Comparison of ENCODE assay signal across 19 cellular contexts in genomic region chr12:71566655-71567054, GRCh38.
DNase-seq lines count a peak whose midpoint lies in the region; ATAC-seq, FAIRE-seq and TF ChIP-seq lines count a peak whose summit lies in the region.
"Had no signal": no experiment of that assay in that cellular context is flagged by ENCODE, and none has a peak within 500 bp of the region (broad histone marks: within the 10 kb centered on the region; RNA-seq: fewer than 3 reads in every experiment).

No MANE protein-coding gene starts in this region.

- TF ChIP-seq EP300 in K562 (IDR thresholded peaks at IDR 0.05; ENCODE audit: low read length): no peak

- peak; percentile 7 for DNase-seq in SIG-M5 treated with dmso at 0.1 percent for 504 hours (lab: John Stamatoyannopoulos, UW; ENCODE audit: unreplicated experiment)
- no peak for DNase-seq in SIG-M5 (lab: John Stamatoyannopoulos, UW)
- no peak for DNase-seq in K562 (ENCODE audit: extremely low read depth in 1 of 4, low spot score in 3 of 4)
- no peak for DNase-seq in GM10248 (ENCODE audit: extremely low spot score)
- DNase-seq in iPS-NIHi7 (ENCODE audit: extremely low spot score): no peak
- DNase-seq: Calu3; CD8-positive, alpha-beta T cell; DMS79 treated with DMSO at 0.1 percent for 48 hours; GF-D8; GM23248; H7; HFFc6; IMR-90 had no signal

- H3K27ac ChIP-seq in K562 (ENCODE audit: extremely low read depth, low read depth, low read length) (no peak overlapping the region), mesodermal cell (ENCODE audit: low read depth, low read length, severe bottlenecking) (peak overlapping the region; percentile 45)
- H3K27ac ChIP-seq: BLaER1 treated with 17β-estradiol and CSF1 and Interleukin-3, amounts not matched to agents 10 nM and 100 nM; GM23248 had no signal

- H4K20me1 ChIP-seq in K562 (replicated peaks; ENCODE audit: control insufficient read depth, insufficient read depth, low read length): no peaks in the 10 kb centered on the region
- H4K20me1 ChIP-seq: BLaER1 treated with 17β-estradiol and CSF1 and Interleukin-3, amounts not matched to agents 10 nM and 100 nM had no signal

- H3K4me2 ChIP-seq in K562 (ENCODE audit: insufficient read depth, low read length): no peak overlapping the region
- H3K4me2 ChIP-seq: BLaER1 treated with 17β-estradiol and CSF1 and Interleukin-3, amounts not matched to agents 10 nM and 100 nM had no signal

- intact Hi-C loops in K562 (cut with micrococcal nuclease): loop anchor here (1.0 to 5.0 kb wide), 3 partner anchors 151 to 349 kb away; no protein-coding TSS in a partner anchor

- no peak overlapping the region for H3K9ac ChIP-seq in K562 (ENCODE audit: insufficient read depth in 1 of 2, low read depth in 2 of 2, low read length in 2 of 2)
- H3K9ac ChIP-seq: BLaER1 treated with 17β-estradiol and CSF1 and Interleukin-3, amounts not matched to agents 10 nM and 100 nM; GM23248 had no signal

- WGBS in K562 (ENCODE audit: insufficient coverage, low coverage, missing lambda C conversion rate): 4% methylated on average over 2 of the region's 2 CpGs
- WGBS in mesodermal cell (ENCODE audit: insufficient coverage in 2 of 2), 2 experiments: 100% methylated on average over 1 of the region's 2 CpGs; no CpG with 5 or more reads in 1 of the 2 experiments

- in situ Hi-C loops in K562 (cut with MboI): no loop called here

- POLR2A ChIA-PET in K562 (lab: Yijun Ruan, JAX) (no interaction called here), GM10248 (lab: Yijun Ruan, JAX) (no interaction called here)

- CTCF ChIA-PET in K562 (lab: Yijun Ruan, JAX; ENCODE audit: low intra/inter-chr PET ratio): no interaction called here
- CTCF ChIA-PET in GM10248 (lab: Yijun Ruan, JAX): no interaction called here

- TF ChIP-seq RAD21 in K562 (CRISPR knock-in tag; conservative IDR thresholded peaks at IDR 0.05 in 1 of 2, IDR thresholded peaks at IDR 0.05 in 1 of 2): no peak

- H3K4me3 ChIP-seq in K562 (no peak overlapping the region), mesodermal cell (ENCODE audit: extremely low read depth, insufficient read depth, low read length, poor library complexity, severe bottlenecking) (no peak overlapping the region)
- H3K4me3 ChIP-seq: BLaER1 treated with 17β-estradiol and CSF1 and Interleukin-3, amounts not matched to agents 10 nM and 100 nM; GM12878; GM23248 had no signal

- no peak for TF ChIP-seq CTCF in K562 (IDR thresholded peaks at IDR 0.05 in 2 of 3, conservative IDR thresholded peaks at IDR 0.05 in 1 of 3; ENCODE audit: insufficient read depth in 2 of 3, low read depth in 1 of 3, low read length in 3 of 3)
- TF ChIP-seq CTCF in GM10248 (IDR thresholded peaks at IDR 0.05; ENCODE audit: control extremely low read depth, extremely low read depth, low read depth, missing control alignments): no peak

- no peak for FAIRE-seq in K562 (lab: Jason Lieb, UNC)
- FAIRE-seq: GM12878, HTR-8/SVneo had no signal

- H3K4me1 ChIP-seq in K562 (replicated peaks in 1 of 2; ENCODE audit: control insufficient read depth in 2 of 2, insufficient read depth in 2 of 2, low read length in 2 of 2) (peaks cover 0 to 10% of the 10 kb centered on the region in 2 experiments; a peak in 4 of 5 replicates), mesodermal cell (ENCODE audit: control insufficient read depth, insufficient read depth, low read length, poor library complexity, severe bottlenecking) (peaks cover 7% of the 10 kb centered on the region)
- H3K4me1 ChIP-seq: BLaER1 treated with 17β-estradiol and CSF1 and Interleukin-3, amounts not matched to agents 10 nM and 100 nM had no signal

- ATAC-seq in K562 (no peak), GM19395 (IDR thresholded peaks at IDR 0.05; ENCODE audit: unreplicated experiment) (no peak)
- ATAC-seq: CD8-positive, alpha-beta T cell; GM12878; HCT116 had no signal

- no peaks in the 10 kb centered on the region for H3K27me3 ChIP-seq in K562 (ENCODE audit: control insufficient read depth in 2 of 2, insufficient read depth in 2 of 2, low read length in 2 of 2)
- H3K27me3 ChIP-seq: BLaER1 treated with 17β-estradiol and CSF1 and Interleukin-3, amounts not matched to agents 10 nM and 100 nM had no signal

- no peaks in the 10 kb centered on the region for H3K9me3 ChIP-seq in K562 (replicated peaks; ENCODE audit: control insufficient read depth, insufficient read depth, low read depth, low read length)
- H3K9me3 ChIP-seq in mesodermal cell (ENCODE audit: control insufficient read depth, low read length): no peaks in the 10 kb centered on the region
- H3K9me3 ChIP-seq: BLaER1 treated with 17β-estradiol and CSF1 and Interleukin-3, amounts not matched to agents 10 nM and 100 nM had no signal

- H2AFZ ChIP-seq in K562 (ENCODE audit: low read depth, low read length): peak overlapping the region; percentile 11; the same call in 1 of the 2 replicates
- H2AFZ ChIP-seq: GM23248 had no signal

- H3K9me1 ChIP-seq in K562 (ENCODE audit: control insufficient read depth, insufficient read depth, low read length): no peaks in the 10 kb centered on the region

- BruUV-seq in K562 (replicated peaks; lab: Mats Ljungman, UMichigan): no TSS peak

- no peaks in the 10 kb centered on the region for H3K79me2 ChIP-seq in K562 (ENCODE audit: control insufficient read depth, insufficient read depth, low read length)

- TF ChIP-seq POLR2A in K562 (conservative IDR thresholded peaks at IDR 0.05): no peak

- no peaks in the 10 kb centered on the region for H3K36me3 ChIP-seq in K562 (ENCODE audit: control insufficient read depth, insufficient read depth, low read length)
- H3K36me3 ChIP-seq in mesodermal cell (ENCODE audit: control insufficient read depth, insufficient read depth, low read length): peaks cover 3% of the 10 kb centered on the region
- H3K36me3 ChIP-seq: BLaER1 treated with 17β-estradiol and CSF1 and Interleukin-3, amounts not matched to agents 10 nM and 100 nM had no signal

TF ChIP-seq in K562, 482 proteins besides CTCF, POLR2A, EP300 and RAD21:
- TF ChIP-seq SMAD4 (CRISPR knock-in tag; conservative IDR thresholded peaks at IDR 0.05) (no peak), MEIS2 (IDR thresholded peaks at IDR 0.05; ENCODE audit: partially characterized antibody) (peak; percentile 42)
